Comparison of ENCODE assay signal across 9 cellular contexts in the genomic region with DNA sequence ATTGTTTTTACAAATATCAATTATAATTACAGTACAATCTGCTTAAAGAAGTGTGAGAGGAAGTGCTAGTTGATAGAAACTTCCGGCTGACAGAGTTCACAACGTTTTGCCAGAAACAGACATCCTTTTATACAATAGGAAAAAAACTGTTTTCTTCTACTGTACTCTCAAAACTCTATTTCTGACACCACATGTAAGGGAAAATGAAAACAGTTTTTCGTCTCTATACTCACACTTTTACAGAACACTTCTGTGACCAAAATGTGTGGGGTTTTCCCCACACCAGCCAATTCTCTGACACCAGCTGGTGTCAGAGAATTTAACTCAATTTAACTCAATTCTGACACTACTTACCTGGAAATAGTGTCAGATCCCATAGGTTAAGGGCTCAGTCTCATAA. TPM values are rescaled to one million over a fixed set of nuclear protein-coding genes. Genes with fewer than 3 reads are reported as not detected.
DNase-seq lines count a peak whose midpoint lies in the region; ATAC-seq and TF ChIP-seq lines count a peak whose summit lies in the region.
"Had no signal": no experiment of that assay in that cellular context is flagged by ENCODE, and none has a peak within 500 bp of the region (broad histone marks: within the 10 kb centered on the region; RNA-seq: fewer than 3 reads in every experiment).

No MANE protein-coding gene starts in this region.

- DNase-seq in activated CD4-positive, alpha-beta T cell treated with anti-CD3 and anti-CD28 coated beads for 36 hours = peak; percentile 66
- no peak for DNase-seq in activated CD4-positive, alpha-beta T cell treated with anti-CD3 and anti-CD28 coated beads for 1 hour
- no peak for DNase-seq in activated B cell treated with CpG ODN at 0.5 μM for 24 hours
- no peak for DNase-seq in stimulated activated effector memory CD8-positive, alpha-beta T cell treated with anti-CD3 and anti-CD28 coated beads, Interleukin-12 subunit alpha, Interleukin-12 subunit beta, amount 100 ng/mL, for 72 hours (ENCODE audit: low spot score in 2 of 2)
- DNase-seq in RPMI8226 = no peak
- DNase-seq in DMS53 (lab: John Stamatoyannopoulos, UW) = no peak
- DNase-seq in NCI-H748 treated with DMSO at 0.1 percent for 48 hours (lab: John Stamatoyannopoulos, UW) = no peak

- intact Hi-C loops in activated CD4-positive, alpha-beta T cell treated with anti-CD3 and anti-CD28 coated beads for 36 hours (cut with DNase I, micrococcal nuclease) = loop anchor here (1.0 to 2.0 kb wide), 5 partner anchors 9 to 168 kb away; partner anchors contain the start of gene HIF1A (in 2 of the 2)
- intact Hi-C loops in activated B cell treated with CpG ODN at 0.5 μM for 24 hours (cut with micrococcal nuclease) = loop anchor here (1.0 to 2.0 kb wide), 2 partner anchors 8 to 24 kb away; partner anchors contain the start of gene HIF1A

- H3K36me3 Mint-ChIP-seq in activated CD4-positive, alpha-beta T cell treated with anti-CD3 and anti-CD28 coated beads for 36 hours (ENCODE audit: low read depth) = no peaks in the 10 kb centered on the region
- H3K36me3 Mint-ChIP-seq in activated B cell treated with CpG ODN at 0.5 μM for 24 hours (ENCODE audit: low read depth) = no peaks in the 10 kb centered on the region
- no peaks in the 10 kb centered on the region for H3K36me3 Mint-ChIP-seq in stimulated activated effector memory CD8-positive, alpha-beta T cell treated with anti-CD3 and anti-CD28 coated beads, Interleukin-12 subunit alpha, Interleukin-12 subunit beta, amount 100 ng/mL, for 72 hours

- peak; percentile 85 for ATAC-seq in activated CD4-positive, alpha-beta T cell treated with anti-CD3 and anti-CD28 coated beads for 36 hours
- ATAC-seq in HG02973 (IDR thresholded peaks at IDR 0.05; ENCODE audit: unreplicated experiment) (peak; percentile 89), activated B cell treated with CpG ODN at 0.5 μM for 24 hours (ENCODE audit: low read depth) (peak; percentile 68)
- ATAC-seq in stimulated activated effector memory CD8-positive, alpha-beta T cell treated with anti-CD3 and anti-CD28 coated beads, Interleukin-12 subunit alpha, Interleukin-12 subunit beta, amount 100 ng/mL, for 72 hours = peak; percentile 91
- ATAC-seq: A549 had no signal

- peaks cover 25% of the 10 kb centered on the region for H3K4me1 Mint-ChIP-seq in activated CD4-positive, alpha-beta T cell treated with anti-CD3 and anti-CD28 coated beads for 36 hours
- peaks cover 11% of the 10 kb centered on the region for H3K4me1 Mint-ChIP-seq in activated B cell treated with CpG ODN at 0.5 μM for 24 hours
- peaks cover 22% of the 10 kb centered on the region for H3K4me1 Mint-ChIP-seq in stimulated activated effector memory CD8-positive, alpha-beta T cell treated with anti-CD3 and anti-CD28 coated beads, Interleukin-12 subunit alpha, Interleukin-12 subunit beta, amount 100 ng/mL, for 72 hours

- no peak overlapping the region for H3K4me3 Mint-ChIP-seq in activated CD4-positive, alpha-beta T cell treated with anti-CD3 and anti-CD28 coated beads for 36 hours
- H3K4me3 Mint-ChIP-seq in activated B cell treated with CpG ODN at 0.5 μM for 24 hours = no peak overlapping the region
- H3K4me3 Mint-ChIP-seq in stimulated activated effector memory CD8-positive, alpha-beta T cell treated with anti-CD3 and anti-CD28 coated beads, Interleukin-12 subunit alpha, Interleukin-12 subunit beta, amount 100 ng/mL, for 72 hours = no peak overlapping the region

- no peaks in the 10 kb centered on the region for H3K27me3 Mint-ChIP-seq in activated CD4-positive, alpha-beta T cell treated with anti-CD3 and anti-CD28 coated beads for 36 hours
- H3K27me3 Mint-ChIP-seq in activated B cell treated with CpG ODN at 0.5 μM for 24 hours = no peaks in the 10 kb centered on the region

- POLR2A ChIA-PET in activated CD4-positive, alpha-beta T cell treated with anti-CD3 and anti-CD28 coated beads for 36 hours (lab: Charles Lee) = interaction anchor here (0.6 to 1.0 kb wide), 2 partner anchors 24 to 392 kb away, joined by 6 to 7 read pairs; partner anchors contain the start of gene HIF1A
- POLR2A ChIA-PET in activated B cell treated with CpG ODN at 0.5 μM for 24 hours (lab: Charles Lee) = interaction anchor here (0.7 to 2.4 kb wide), 4 partner anchors 10 to 192 kb away, joined by 3 to 11 read pairs (median 6); partner anchors contain the start of gene HIF1A

- H3K27ac Mint-ChIP-seq in activated CD4-positive, alpha-beta T cell treated with anti-CD3 and anti-CD28 coated beads for 36 hours = no peak overlapping the region
- no peak overlapping the region for H3K27ac Mint-ChIP-seq in activated B cell treated with CpG ODN at 0.5 μM for 24 hours
- no peak overlapping the region for H3K27ac Mint-ChIP-seq in stimulated activated effector memory CD8-positive, alpha-beta T cell treated with anti-CD3 and anti-CD28 coated beads, Interleukin-12 subunit alpha, Interleukin-12 subunit beta, amount 100 ng/mL, for 72 hours

- CTCF ChIA-PET in activated CD4-positive, alpha-beta T cell treated with anti-CD3 and anti-CD28 coated beads for 36 hours (lab: Charles Lee) = interaction anchor here (0.6 to 1.2 kb wide), 5 partner anchors 22 to 195 kb away, joined by 3 read pairs; no protein-coding TSS in a partner anchor
- CTCF ChIA-PET in activated B cell treated with CpG ODN at 0.5 μM for 24 hours (lab: Charles Lee) = no interaction called here

- H3K9me3 Mint-ChIP-seq in activated CD4-positive, alpha-beta T cell treated with anti-CD3 and anti-CD28 coated beads for 36 hours (ENCODE audit: low read depth) = no peaks in the 10 kb centered on the region
- H3K9me3 Mint-ChIP-seq in activated B cell treated with CpG ODN at 0.5 μM for 24 hours = no peaks in the 10 kb centered on the region
- H3K9me3 Mint-ChIP-seq in stimulated activated effector memory CD8-positive, alpha-beta T cell treated with anti-CD3 and anti-CD28 coated beads, Interleukin-12 subunit alpha, Interleukin-12 subunit beta, amount 100 ng/mL, for 72 hours = no peaks in the 10 kb centered on the region

- no peak for TF ChIP-seq CTCF in activated B cell treated with CpG ODN at 0.5 μM for 24 hours (IDR thresholded peaks at IDR 0.05)

RNA-seq across cellular contexts. Expression of gene HIF1A, which starts 24.2 kb away (rescaled TPM):
- total RNA-seq in activated CD4-positive, alpha-beta T cell treated with anti-CD3 and anti-CD28 coated beads for 36 hours = 100 to 1,000 TPM; 196 to 329 TPM
- total RNA-seq in activated B cell treated with CpG ODN at 0.5 μM for 24 hours = 148 and 179 TPM in 2 replicates
